Comparison of ENCODE assay signal across 33 cellular contexts in genomic region chr12:13339091-13339490, GRCh38.
"Had no signal": no experiment of that assay in that cellular context is flagged by ENCODE, and none has a peak within 500 bp of the region (broad histone marks: within the 10 kb centered on the region; RNA-seq: fewer than 3 reads in every experiment).

No MANE protein-coding gene starts in this region.

- H3K27me3 ChIP-seq: esophagus muscularis mucosa, gastrocnemius medialis, sigmoid colon, stomach, tibial artery, uterus had no signal

- H2AFZ ChIP-seq: parathyroid adenoma had no signal

- H3K4me3 ChIP-seq: cardiac muscle cell, esophagus muscularis mucosa, gastrocnemius medialis, psoas muscle, sigmoid colon, stomach, tibial artery, uterus had no signal

- H3K27me3 Mint-ChIP-seq: activated CD4-positive, alpha-beta T cell treated with anti-CD3 and anti-CD28 coated beads, Interleukin-2, amount 10 ng/mL, durations not matched to agents 7 days and 5 days had no signal

- H3K36me3 Mint-ChIP-seq: activated naive CD4-positive, alpha-beta T cell treated with anti-CD3 and anti-CD28 coated beads, Interleukin-2, amount 50 U/mL, for 24 hours; naive thymus-derived CD4-positive, alpha-beta T cell; stimulated activated memory B cell treated with anti-CD40 and anti-IgM and Interleukin-4, amounts not matched to agents 10 μg/mL and 1 μg/mL and 100 μg/mL, for 72 hours had no signal

- H3K9me3 Mint-ChIP-seq: activated CD4-positive, alpha-beta memory T cell treated with anti-CD3 and anti-CD28 coated beads, Interleukin-2, amount 10 ng/mL, durations not matched to agents 7 days and 5 days; activated CD4-positive, alpha-beta T cell treated with anti-CD3 and anti-CD28 coated beads, Interleukin-2, amount 10 ng/mL, durations not matched to agents 7 days and 5 days; activated naive CD4-positive, alpha-beta T cell treated with anti-CD3 and anti-CD28 coated beads, Interleukin-2, amount 50 U/mL, for 24 hours; activated naive CD8-positive, alpha-beta T cell treated with anti-CD3 and anti-CD28 coated beads, Interleukin-2, amount 50 U/mL, for 24 hours; activated T-cell treated with anti-CD3 and anti-CD28 coated beads, Interleukin-2, amount 50 U/mL, for 24 hours; activated T-helper 17 cell treated with anti-CD3 and anti-CD28 coated beads, Interleukin-2, amount 50 U/mL, for 72 hours; effector memory CD8-positive, alpha-beta T cell; T-helper 1 cell treated with Interleukin-12 subunit alpha and Interleukin-12 subunit beta and Interleukin-4 antibody, amounts not matched to agents 30 μg/mL and 1 μg/mL, for 36 hours had no signal

- ATAC-seq: activated naive CD8-positive, alpha-beta T cell treated with anti-CD3 and anti-CD28 coated beads, Interleukin-2, amount 50 U/mL, for 24 hours; activated T-helper 17 cell treated with anti-CD3 and anti-CD28 coated beads, Interleukin-2, amount 50 U/mL, for 72 hours; effector memory CD8-positive, alpha-beta T cell; gastrocnemius medialis; left cardiac atrium; left ventricle myocardium superior; naive thymus-derived CD4-positive, alpha-beta T cell; psoas muscle; stimulated activated memory B cell treated with anti-CD40 and anti-IgM and Interleukin-4, amounts not matched to agents 10 μg/mL and 1 μg/mL and 100 μg/mL, for 72 hours had no signal

- H3K4me1 Mint-ChIP-seq: activated CD4-positive, alpha-beta memory T cell treated with anti-CD3 and anti-CD28 coated beads, Interleukin-2, amount 10 ng/mL, durations not matched to agents 7 days and 5 days; activated CD4-positive, alpha-beta T cell treated with anti-CD3 and anti-CD28 coated beads, Interleukin-2, amount 10 ng/mL, durations not matched to agents 7 days and 5 days; activated naive CD4-positive, alpha-beta T cell treated with anti-CD3 and anti-CD28 coated beads, Interleukin-2, amount 50 U/mL, for 24 hours; activated T-helper 17 cell treated with anti-CD3 and anti-CD28 coated beads, Interleukin-2, amount 50 U/mL, for 72 hours; stimulated activated memory B cell treated with anti-CD40 and anti-IgM and Interleukin-4, amounts not matched to agents 10 μg/mL and 1 μg/mL and 100 μg/mL, for 72 hours had no signal

- H3K27ac ChIP-seq: cardiac muscle cell, esophagus muscularis mucosa, gastrocnemius medialis, parathyroid adenoma, psoas muscle, sigmoid colon, stomach, tibial artery, uterus had no signal

- H3K36me3 ChIP-seq: cardiac muscle cell, esophagus muscularis mucosa, gastrocnemius medialis, sigmoid colon, stomach, tibial artery, uterus had no signal

- H3K4me3 Mint-ChIP-seq: activated CD4-positive, alpha-beta memory T cell treated with anti-CD3 and anti-CD28 coated beads, Interleukin-2, amount 10 ng/mL, durations not matched to agents 7 days and 5 days; activated CD4-positive, alpha-beta T cell treated with anti-CD3 and anti-CD28 coated beads, Interleukin-2, amount 10 ng/mL, durations not matched to agents 7 days and 5 days; activated naive CD4-positive, alpha-beta T cell treated with anti-CD3 and anti-CD28 coated beads, Interleukin-2, amount 50 U/mL, for 24 hours; activated naive CD8-positive, alpha-beta T cell treated with anti-CD3 and anti-CD28 coated beads, Interleukin-2, amount 50 U/mL, for 24 hours; activated T-cell treated with anti-CD3 and anti-CD28 coated beads, Interleukin-2, amount 50 U/mL, for 24 hours; activated T-helper 17 cell treated with anti-CD3 and anti-CD28 coated beads, Interleukin-2, amount 50 U/mL, for 72 hours; effector memory CD8-positive, alpha-beta T cell; naive thymus-derived CD4-positive, alpha-beta T cell; stimulated activated memory B cell treated with anti-CD40 and anti-IgM and Interleukin-4, amounts not matched to agents 10 μg/mL and 1 μg/mL and 100 μg/mL, for 72 hours; T-helper 1 cell treated with Interleukin-12 subunit alpha and Interleukin-12 subunit beta and Interleukin-4 antibody, amounts not matched to agents 30 μg/mL and 1 μg/mL, for 36 hours had no signal

- H3K79me2 ChIP-seq: parathyroid adenoma had no signal

- DNase-seq: activated CD4-positive, alpha-beta memory T cell treated with anti-CD3 and anti-CD28 coated beads, Interleukin-2, amount 10 ng/mL, durations not matched to agents 7 days and 5 days; activated CD4-positive, alpha-beta T cell treated with anti-CD3 and anti-CD28 coated beads for 1 hour; activated CD4-positive, alpha-beta T cell treated with anti-CD3 and anti-CD28 coated beads, Interleukin-2, amount 10 ng/mL, durations not matched to agents 7 days and 5 days; activated CD8-positive, alpha-beta memory T cell treated with anti-CD3 and anti-CD28 coated beads, Interleukin-2, amount 50 U/mL, for 48 hours; activated gamma-delta T cell treated with Interleukin-2 at 50 U/mL for 16 hours; activated naive CD8-positive, alpha-beta T cell treated with anti-CD3 and anti-CD28 coated beads, Interleukin-2, amount 50 U/mL, for 24 hours; activated T-cell treated with anti-CD3 and anti-CD28 coated beads, Interleukin-2, amount 50 U/mL, for 24 hours; amygdala; cortex of kidney; effector memory CD8-positive, alpha-beta T cell; gastrocnemius medialis; glutamatergic neuron; left cardiac atrium; left ventricle myocardium superior; naive thymus-derived CD4-positive, alpha-beta T cell; nucleus accumbens; psoas muscle; sigmoid colon; small intestine; stimulated activated CD4-positive, alpha-beta T cell treated with anti-CD3 and anti-CD28 coated beads, Interleukin-1b, Interleukin-23, amount 100 ng/mL, for 48 hours; stimulated activated CD4-positive, alpha-beta T cell treated with anti-CD3 and anti-CD28 coated beads, Interleukin-4, amount 100 ng/mL, for 4 hours; stimulated activated CD8-positive, alpha-beta memory T cell treated with anti-CD3 and anti-CD28 coated beads, Interleukin-4, amount 100 ng/mL, for 48 hours; stomach; T-helper 9 cell; tibial artery; uterus had no signal

- H3K9me3 ChIP-seq: esophagus muscularis mucosa, gastrocnemius medialis, psoas muscle, stomach, tibial artery, uterus had no signal

- H3K27ac Mint-ChIP-seq: activated CD4-positive, alpha-beta memory T cell treated with anti-CD3 and anti-CD28 coated beads, Interleukin-2, amount 10 ng/mL, durations not matched to agents 7 days and 5 days; activated CD4-positive, alpha-beta T cell treated with anti-CD3 and anti-CD28 coated beads, Interleukin-2, amount 10 ng/mL, durations not matched to agents 7 days and 5 days; activated naive CD4-positive, alpha-beta T cell treated with anti-CD3 and anti-CD28 coated beads, Interleukin-2, amount 50 U/mL, for 24 hours; activated naive CD8-positive, alpha-beta T cell treated with anti-CD3 and anti-CD28 coated beads, Interleukin-2, amount 50 U/mL, for 24 hours; activated T-cell treated with anti-CD3 and anti-CD28 coated beads, Interleukin-2, amount 50 U/mL, for 24 hours; activated T-helper 17 cell treated with anti-CD3 and anti-CD28 coated beads, Interleukin-2, amount 50 U/mL, for 72 hours; effector memory CD8-positive, alpha-beta T cell; naive thymus-derived CD4-positive, alpha-beta T cell; stimulated activated memory B cell treated with anti-CD40 and anti-IgM and Interleukin-4, amounts not matched to agents 10 μg/mL and 1 μg/mL and 100 μg/mL, for 72 hours; T-helper 1 cell treated with Interleukin-12 subunit alpha and Interleukin-12 subunit beta and Interleukin-4 antibody, amounts not matched to agents 30 μg/mL and 1 μg/mL, for 36 hours had no signal

- H3K4me1 ChIP-seq: esophagus muscularis mucosa, gastrocnemius medialis, parathyroid adenoma, psoas muscle, sigmoid colon, stomach, tibial artery, uterus had no signal

- FAIRE-seq: small intestine had no signal
